8 cellular contexts compared by ENCODE assay signal in the genomic region with DNA sequence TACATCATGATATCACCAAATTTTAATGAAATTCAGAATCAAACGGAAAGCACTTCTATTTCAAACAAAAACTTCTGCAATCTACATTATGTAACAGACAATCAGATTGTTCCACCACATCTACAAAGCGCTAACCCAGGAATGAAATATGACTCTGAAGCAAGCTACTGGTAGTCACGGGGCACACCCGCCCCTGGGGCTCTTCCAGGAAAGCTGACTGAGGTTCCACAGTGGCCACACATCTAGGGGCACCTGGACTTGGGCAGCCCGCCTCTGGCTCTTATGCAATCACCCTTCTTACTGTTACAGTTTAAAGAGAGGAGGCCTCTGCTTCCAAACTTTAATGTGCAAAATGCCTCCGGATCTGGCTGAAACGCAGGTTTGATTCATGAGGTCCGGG. TPM values are rescaled to one million over a fixed set of nuclear protein-coding genes. Genes with fewer than 3 reads are reported as not detected.
DNase-seq lines count a peak whose midpoint lies in the region; ATAC-seq and TF ChIP-seq lines count a peak whose summit lies in the region.

No MANE protein-coding gene starts in this region.

- ATAC-seq in HG02763 (IDR thresholded peaks at IDR 0.05; ENCODE audit: unreplicated experiment), result no peak

- no peaks in the 10 kb centered on the region for H3K36me3 Mint-ChIP-seq in activated naive CD4-positive, alpha-beta T cell treated with anti-CD3 and anti-CD28 coated beads, Interleukin-2, amount 50 U/mL, for 24 hours
- peaks cover 3% of the 10 kb centered on the region for H3K36me3 Mint-ChIP-seq in osteocyte (ENCODE audit: unreplicated experiment)

- peak overlapping the region; percentile 94 for H3K27ac Mint-ChIP-seq in activated naive CD4-positive, alpha-beta T cell treated with anti-CD3 and anti-CD28 coated beads, Interleukin-2, amount 50 U/mL, for 24 hours
- peak overlapping the region; percentile 97 for H3K27ac Mint-ChIP-seq in osteocyte (ENCODE audit: unreplicated experiment)

- no peak for TF ChIP-seq CTCF in osteocyte (IDR thresholded peaks at IDR 0.05)

- DNase-seq in activated naive CD4-positive, alpha-beta T cell treated with Interleukin-2 at 50 U/mL for 16 hours, result no peak
- DNase-seq in UCSD-AML1 (lab: John Stamatoyannopoulos, UW; ENCODE audit: unreplicated experiment) (peak; percentile 49), fibroblast of the conjunctiva (ENCODE audit: low read depth) (peak; percentile 72), osteocyte (ENCODE audit: extremely low spot score, unreplicated experiment) (no peak), DMS53 (lab: John Stamatoyannopoulos, UW) (no peak), mesenteric fat pad (ENCODE audit: low spot score) (no peak)

- no peaks in the 10 kb centered on the region for H3K27me3 Mint-ChIP-seq in activated naive CD4-positive, alpha-beta T cell treated with anti-CD3 and anti-CD28 coated beads, Interleukin-2, amount 50 U/mL, for 24 hours
- no peaks in the 10 kb centered on the region for H3K27me3 Mint-ChIP-seq in osteocyte (ENCODE audit: unreplicated experiment)

- H3K9me3 Mint-ChIP-seq in activated naive CD4-positive, alpha-beta T cell treated with anti-CD3 and anti-CD28 coated beads, Interleukin-2, amount 50 U/mL, for 24 hours, result no peaks in the 10 kb centered on the region
- no peaks in the 10 kb centered on the region for H3K9me3 Mint-ChIP-seq in osteocyte (ENCODE audit: unreplicated experiment)

- H3K4me3 Mint-ChIP-seq in activated naive CD4-positive, alpha-beta T cell treated with anti-CD3 and anti-CD28 coated beads, Interleukin-2, amount 50 U/mL, for 24 hours, result peak overlapping the region; percentile 77
- peak overlapping the region; percentile 48 for H3K4me3 Mint-ChIP-seq in osteocyte (ENCODE audit: unreplicated experiment)

- peaks cover 53% of the 10 kb centered on the region for H3K4me1 Mint-ChIP-seq in activated naive CD4-positive, alpha-beta T cell treated with anti-CD3 and anti-CD28 coated beads, Interleukin-2, amount 50 U/mL, for 24 hours
- H3K4me1 Mint-ChIP-seq in osteocyte (ENCODE audit: unreplicated experiment), result peaks cover 82% of the 10 kb centered on the region

RNA-seq across cellular contexts. Expression of a gene that starts 27.5 kb away (rescaled TPM):
- 44.8 and 47.7 TPM in 2 replicates for total RNA-seq in osteocyte
- total RNA-seq in mesenteric fat pad, result 16.6 TPM

Comparison
In these comparisons a context has a peak if more than half of its experiments do, and no peak if none do; other contexts are left out.
1. DNase-seq: peak in UCSD-AML1 (single experiment) and fibroblast of the conjunctiva (single experiment); none in activated naive CD4-positive, alpha-beta T cell treated with Interleukin-2 at 50 U/mL for 16 hours (single experiment), osteocyte (single experiment), DMS53 (single experiment) and mesenteric fat pad (single experiment).